Comparison of ENCODE assay signal across 1 cellular context in genomic region chr10:124624875-124625274, GRCh38.
TF ChIP-seq lines count a peak whose summit lies in the region.

No MANE protein-coding gene starts in this region.

TF ChIP-seq in GM12878, 131 proteins besides CTCF, POLR2A, EP300 and RAD21 (continued from another document):
- TF ChIP-seq IRF3 (IDR thresholded peaks at IDR 0.05) (no peak), BHLHE40 (IDR thresholded peaks at IDR 0.05; ENCODE audit: borderline replicate concordance in 1 of 2, low read depth in 2 of 2, low read length in 1 of 2) (peak in 1 of 2 experiments; percentile 29; a peak in 1 of 4 replicates), SIN3A (IDR thresholded peaks at IDR 0.05; ENCODE audit: low read depth, low read length) (no peak), IKZF2 (IDR thresholded peaks at IDR 0.05) (peak; percentile 33 to 44; a peak in 2 of 4 replicates)
